Comparison of ENCODE assay signal across 7 cellular contexts in genomic region chr19:8893419-8893818, GRCh38.
"Had no signal": no experiment of that assay in that cellular context is flagged by ENCODE, and none has a peak within 500 bp of the region (broad histone marks: within the 10 kb centered on the region; RNA-seq: fewer than 3 reads in every experiment).

No MANE protein-coding gene starts in this region.

- DNase-seq: H7, Kasumi-1, KG1 had no signal

- H2AFZ ChIP-seq: GM23338 had no signal

- H3K4me2 ChIP-seq: GM23338 had no signal

- H3K9me3 ChIP-seq: HAP-1 had no signal

- H3K4me3 ChIP-seq: GM23338, HAP-1 had no signal

- H3K4me1 ChIP-seq: HAP-1 had no signal

- H3K27ac ChIP-seq: HL-60 had no signal

- H3K36me3 ChIP-seq: HAP-1 had no signal

- ATAC-seq: GM23338, HCT116 had no signal
